Comparison of ENCODE assay signal across 19 cellular contexts in genomic region chr19:55432355-55432959, GRCh38. TPM values are rescaled to one million over a fixed set of nuclear protein-coding genes. Genes with fewer than 3 reads are reported as not detected.
DNase-seq lines count a peak whose midpoint lies in the region; ATAC-seq, FAIRE-seq and TF ChIP-seq lines count a peak whose summit lies in the region.
"Had no signal": no experiment of that assay in that cellular context is flagged by ENCODE, and none has a peak within 500 bp of the region (broad histone marks: within the 10 kb centered on the region; RNA-seq: fewer than 3 reads in every experiment).

No MANE protein-coding gene starts in this region.

- FAIRE-seq in bronchial epithelial cell (lab: Jason Lieb, UNC), result peak; percentile 66
- FAIRE-seq: GM18507 had no signal

- H3K36me3 ChIP-seq in bronchial epithelial cell (ENCODE audit: control insufficient read depth, insufficient read depth, low read length), result no peaks in the 10 kb centered on the region
- H3K36me3 ChIP-seq: BLaER1, SJCRH30 had no signal

- peak; percentile 24 for DNase-seq in ELR (ENCODE audit: low read depth)
- peak; percentile 25 for DNase-seq in H4 (ENCODE audit: low spot score)
- no peak for DNase-seq in bronchial epithelial cell (ENCODE audit: low read depth)
- DNase-seq in kidney tubule cell (ENCODE audit: low spot score), result peak; percentile 26
- no peak for DNase-seq in foreskin fibroblast
- DNase-seq in effector CD4-positive, alpha-beta T cell, result no peak
- DNase-seq: CD8-positive, alpha-beta memory T cell; NCI-H146; NCI-H2081 treated with DMSO at 0.1 percent for 48 hours; NCI-H226; NCI-H69; NK-92 treated with Interleukin-12 subunit alpha and Interleukin-12 subunit beta, amount 100 ng/mL, for 24 hours; OCI-M1; SJCRH30; SW 1271 had no signal

- H3K4me3 ChIP-seq in bronchial epithelial cell (ENCODE audit: low read depth, low read length) (no peak overlapping the region), foreskin fibroblast (ENCODE audit: low read depth in 1 of 2, low read length in 2 of 2) (no peak overlapping the region)
- H3K4me3 ChIP-seq: BLaER1, SJCRH30 had no signal

- TF ChIP-seq CTCF in bronchial epithelial cell (IDR thresholded peaks at IDR 0.05; ENCODE audit: insufficient read depth, low read length, severe bottlenecking) (no peak), foreskin fibroblast (IDR thresholded peaks at IDR 0.05; ENCODE audit: low read depth, low read length) (no peak)

- ATAC-seq in GM18517 (IDR thresholded peaks at IDR 0.05; ENCODE audit: unreplicated experiment) (no peak), HG03045 (IDR thresholded peaks at IDR 0.05; ENCODE audit: unreplicated experiment) (no peak)

- H3K27me3 ChIP-seq in bronchial epithelial cell (ENCODE audit: control insufficient read depth, insufficient read depth, low read length), result no peaks in the 10 kb centered on the region
- H3K27me3 ChIP-seq: SJCRH30 had no signal

RNA-seq across cellular contexts. Expression of gene SHISA7, which starts 10.6 kb away (rescaled TPM):
- not detected in 2 replicates for total RNA-seq in H4 (2014; rRNA removed; shearing (Covaris generic))
- not detected in 2 replicates for total RNA-seq in bronchial epithelial cell
- total RNA-seq: CD8-positive, alpha-beta memory T cell; SJCRH30 had no signal

RNA-seq across cellular contexts. Expression of gene UBE2S, which starts 24.9 kb away (rescaled TPM):
- total RNA-seq in H4 (2014; rRNA removed; shearing (Covaris generic)), result 284 and 324 TPM in 2 replicates
- 38.2 and 50.4 TPM in 2 replicates for total RNA-seq in bronchial epithelial cell

RNA-seq across cellular contexts. Expression of gene ISOC2, which starts 29.0 kb away (rescaled TPM):
- total RNA-seq in H4 (2014; rRNA removed; shearing (Covaris generic)), result 187 and 279 TPM in 2 replicates
- 33.2 and 33.3 TPM in 2 replicates for total RNA-seq in bronchial epithelial cell

RNA-seq across cellular contexts. Expression of gene C19orf85, which starts 32.1 kb away (rescaled TPM):
- total RNA-seq in H4 (2014; rRNA removed; shearing (Covaris generic)), result not detected in 2 replicates
- total RNA-seq in bronchial epithelial cell, result not detected in 2 replicates
- total RNA-seq: CD8-positive, alpha-beta memory T cell; SJCRH30 had no signal

RNA-seq across cellular contexts. Expression of gene ZNF628, which starts 44.0 kb away (rescaled TPM):
- total RNA-seq in H4 (2014; rRNA removed; shearing (Covaris generic)), result 1.4 and 3.9 TPM in 2 replicates
- total RNA-seq in bronchial epithelial cell, result 0.79 and 1.0 TPM in 2 replicates

Comparison
In these comparisons a context has a peak if more than half of its experiments do, and no peak if none do; other contexts are left out.
1. DNase-seq: peak in ELR (single experiment), H4 (single experiment) and kidney tubule cell (single experiment); none in bronchial epithelial cell (single experiment), foreskin fibroblast (0 of 2) and effector CD4-positive, alpha-beta T cell (single experiment).